Comparison of ENCODE assay signal across 13 cellular contexts in genomic region chr12:120759591-120760348, GRCh38. TPM values are rescaled to one million over a fixed set of nuclear protein-coding genes. Genes with fewer than 3 reads are reported as not detected.
DNase-seq lines count a peak whose midpoint lies in the region; ATAC-seq, FAIRE-seq and TF ChIP-seq lines count a peak whose summit lies in the region.
"Had no signal": no experiment of that assay in that cellular context is flagged by ENCODE, and none has a peak within 500 bp of the region (broad histone marks: within the 10 kb centered on the region; RNA-seq: fewer than 3 reads in every experiment).

No MANE protein-coding gene starts in this region.

- H3K27ac ChIP-seq in KOPT-K1 (ENCODE audit: low read depth, low read length, poor library complexity, severe bottlenecking) (peak overlapping the region; percentile 69), kidney (ENCODE audit: low read depth in 2 of 2, low read length in 2 of 2) (no peak overlapping the region)

- no peak for TF ChIP-seq CTCF in kidney (IDR thresholded peaks at IDR 0.05; ENCODE audit: borderline replicate concordance, extremely low read depth, insufficient read depth)

- peaks cover 40% of the 10 kb centered on the region for H3K36me3 ChIP-seq in KOPT-K1 (ENCODE audit: insufficient read depth, low read length)
- peaks cover 10 to 25% of the 10 kb centered on the region in 2 donors for H3K36me3 ChIP-seq in kidney (ENCODE audit: control insufficient read depth in 1 of 2, insufficient read depth in 2 of 2, low read length in 2 of 2)

- H3K9ac ChIP-seq in kidney (ENCODE audit: low read length in 2 of 2), result no peak overlapping the region

- in situ Hi-C loops in ACHN (cut with HindIII; ENCODE audit: low pct_ligation_motif_present, low pct_unique_long_range_greater_than_20kb, low sequenced_read_pairs), result no loop called here

- no peak overlapping the region for H3K4me3 ChIP-seq in kidney (ENCODE audit: low read length in 2 of 2)

- intact Hi-C loops in kidney (cut with DNase I), result no loop called here

- peaks cover 0 to 5% of the 10 kb centered on the region in 2 donors for H3K4me1 ChIP-seq in kidney (ENCODE audit: control insufficient read depth in 1 of 2, insufficient read depth in 1 of 2, low read depth in 1 of 2, low read length in 2 of 2)

- FAIRE-seq in kidney (lab: Jason Lieb, UNC), result no peak

- no peak for ATAC-seq in HG03439 (IDR thresholded peaks at IDR 0.05; ENCODE audit: unreplicated experiment)
- ATAC-seq: sciatic nerve had no signal

- H3K9me3 ChIP-seq in KOPT-K1 (ENCODE audit: insufficient read depth, low read length, poor library complexity, severe bottlenecking) (peaks cover 5% of the 10 kb centered on the region), kidney (ENCODE audit: control insufficient read depth in 1 of 2, low read length in 2 of 2) (no peaks in the 10 kb centered on the region)

- peak; percentile 93 for DNase-seq in COLO668 (lab: John Stamatoyannopoulos, UW; ENCODE audit: unreplicated experiment)
- DNase-seq in NCI-H510A treated with DMSO at 0.1 percent for 48 hours (lab: John Stamatoyannopoulos, UW), result peak; percentile 84
- peak; percentile 54 for DNase-seq in kidney
- DNase-seq in ACHN, result no peak
- DNase-seq in stimulated activated CD4-positive, alpha-beta T cell treated with anti-CD3 and anti-CD28 coated beads, Interleukin-15, amount 100 ng/mL, for 24 hours, result no peak
- DNase-seq in GM03348 (ENCODE audit: low spot score), result no peak
- DNase-seq: activated CD4-positive, alpha-beta T cell treated with anti-CD3 and anti-CD28 coated beads for 1 hour; Calu3; effector CD4-positive, alpha-beta T cell; SHP77 had no signal

RNA-seq across cellular contexts. Expression of gene ACADS, which starts 34.1 kb away (rescaled TPM):
- total RNA-seq in kidney, result 24.4 TPM
- 133 TPM for polyA plus RNA-seq in kidney (ENCODE audit: insufficient read depth, low read depth, low replicate concordance)

RNA-seq across cellular contexts. Expression of gene UNC119B, which starts 49.5 kb away (rescaled TPM):
- 44.5 TPM for total RNA-seq in kidney
- 29.4 TPM for polyA plus RNA-seq in kidney (ENCODE audit: insufficient read depth, low read depth, low replicate concordance)

Comparison
In these comparisons a context has a peak if more than half of its experiments do, and no peak if none do; other contexts are left out.
1. DNase-seq: peak in COLO668 (single experiment), NCI-H510A treated with DMSO at 0.1 percent for 48 hours (single experiment) and kidney (single experiment); none in ACHN (single experiment), stimulated activated CD4-positive, alpha-beta T cell treated with anti-CD3 and anti-CD28 coated beads, Interleukin-15, amount 100 ng/mL, for 24 hours (single experiment) and GM03348 (single experiment).